In the genomic region with DNA sequence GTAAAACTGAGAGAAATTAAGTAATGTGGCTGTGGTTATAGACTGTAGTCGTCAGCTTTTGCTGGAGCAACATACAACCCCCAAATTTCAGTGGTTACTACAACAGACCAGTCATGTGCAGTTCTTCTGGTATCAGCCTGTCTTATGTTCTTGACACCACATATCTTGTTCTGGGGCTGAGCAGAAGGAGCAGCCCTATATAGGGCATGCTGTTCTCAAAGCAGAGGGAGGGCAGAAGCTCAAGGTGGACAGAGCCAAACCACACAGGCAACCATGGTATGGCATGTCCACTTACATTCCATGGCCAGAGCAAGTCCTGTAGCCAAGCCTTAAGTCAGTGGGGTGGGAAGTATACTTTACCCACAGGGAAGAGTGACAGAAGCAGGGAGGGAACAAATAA, we compare ENCODE assay signal across 15 cellular contexts. TPM values are rescaled to one million over a fixed set of nuclear protein-coding genes. Genes with fewer than 3 reads are reported as not detected.
DNase-seq lines count a peak whose midpoint lies in the region; ATAC-seq, FAIRE-seq and TF ChIP-seq lines count a peak whose summit lies in the region.
"Had no signal": no experiment of that assay in that cellular context is flagged by ENCODE, and none has a peak within 500 bp of the region (broad histone marks: within the 10 kb centered on the region; RNA-seq: fewer than 3 reads in every experiment).

No MANE protein-coding gene starts in this region.

- H3K4me1 Mint-ChIP-seq in T-helper 2 cell treated with Interferon-gamma antibody and Interleukin-4, amounts not matched to agents 5 μg/mL and 100 μg/mL, for 36 hours (ENCODE audit: low read depth): peaks cover 24% of the 10 kb centered on the region
- peaks cover 13% of the 10 kb centered on the region for H3K4me1 Mint-ChIP-seq in astrocyte (ENCODE audit: low read depth, unreplicated experiment)

- H3K79me2 ChIP-seq in astrocyte (ENCODE audit: insufficient read depth, low read length) (peaks cover 90% of the 10 kb centered on the region), hepatocyte (peaks cover 90% of the 10 kb centered on the region)

- WGBS in hepatocyte (ENCODE audit: low lambda C conversion rate, missing lambda C conversion rate): 96% methylated on average over 1 of the region's 1 CpG

- H3K4me2 ChIP-seq in astrocyte (ENCODE audit: low read length): no peak overlapping the region
- no peak overlapping the region for H3K4me2 ChIP-seq in hepatocyte

- no peaks in the 10 kb centered on the region for H3K27me3 Mint-ChIP-seq in T-helper 2 cell treated with Interferon-gamma antibody and Interleukin-4, amounts not matched to agents 5 μg/mL and 100 μg/mL, for 36 hours (ENCODE audit: low read depth)
- H3K27me3 Mint-ChIP-seq in astrocyte (ENCODE audit: low read depth, unreplicated experiment): no peaks in the 10 kb centered on the region
- H3K27me3 Mint-ChIP-seq: activated CD4-positive, alpha-beta T cell treated with anti-CD3 and anti-CD28 coated beads, Interleukin-2, amount 10 ng/mL, durations not matched to agents 7 days and 5 days; IgD-negative memory B cell had no signal

- TF ChIP-seq CTCF in astrocyte (IDR thresholded peaks at IDR 0.05; ENCODE audit: insufficient read depth, low read depth, low read length) (no peak), left ventricle myocardium inferior (IDR thresholded peaks at IDR 0.05; ENCODE audit: borderline replicate concordance) (no peak), hepatocyte (IDR thresholded peaks at IDR 0.05; ENCODE audit: poor library complexity) (no peak)

- no peak for DNase-seq in T-helper 2 cell treated with Interferon-gamma antibody and Interleukin-4, amounts not matched to agents 5 μg/mL and 100 μg/mL, for 36 hours (ENCODE audit: low spot score)
- DNase-seq in T-helper 2 cell (no peak), astrocyte (ENCODE audit: low read depth) (peak; percentile 27), left ventricle myocardium inferior (peak; percentile 31), sciatic nerve (ENCODE audit: low spot score) (no peak), hepatocyte (ENCODE audit: low spot score) (no peak), NCI-H510A (lab: John Stamatoyannopoulos, UW) (no peak), SHP77 treated with DMSO at 0.1 percent for 48 hours (lab: John Stamatoyannopoulos, UW) (no peak)
- DNase-seq: 8988T; activated CD4-positive, alpha-beta T cell treated with anti-CD3 and anti-CD28 coated beads, Interleukin-2, amount 10 ng/mL, durations not matched to agents 7 days and 5 days; anterior cingulate cortex; DMS79 treated with DMSO at 0.1 percent for 48 hours; right lobe of liver; stimulated activated CD4-positive, alpha-beta T cell treated with anti-CD3 and anti-CD28 coated beads, Interleukin-4, amount 100 ng/mL, for 4 hours had no signal

- H3K36me3 ChIP-seq in astrocyte (ENCODE audit: insufficient read depth, low read length) (peaks cover 51% of the 10 kb centered on the region), left ventricle myocardium inferior (peaks cover 65% of the 10 kb centered on the region), hepatocyte (replicated peaks; ENCODE audit: insufficient read depth, low read depth) (no peaks in the 10 kb centered on the region)

- peaks cover 63% of the 10 kb centered on the region for H3K36me3 Mint-ChIP-seq in T-helper 2 cell treated with Interferon-gamma antibody and Interleukin-4, amounts not matched to agents 5 μg/mL and 100 μg/mL, for 36 hours (ENCODE audit: low read depth)
- H3K36me3 Mint-ChIP-seq in astrocyte (ENCODE audit: low read depth, unreplicated experiment): peaks cover 29% of the 10 kb centered on the region

- peak overlapping the region; percentile 39 for H3K27ac Mint-ChIP-seq in T-helper 2 cell treated with Interferon-gamma antibody and Interleukin-4, amounts not matched to agents 5 μg/mL and 100 μg/mL, for 36 hours
- no peak overlapping the region for H3K27ac Mint-ChIP-seq in astrocyte (ENCODE audit: unreplicated experiment)
- H3K27ac Mint-ChIP-seq: activated CD4-positive, alpha-beta T cell treated with anti-CD3 and anti-CD28 coated beads, Interleukin-2, amount 10 ng/mL, durations not matched to agents 7 days and 5 days had no signal

- H3K4me1 ChIP-seq in astrocyte (ENCODE audit: insufficient read depth, low read length): peaks cover 5% of the 10 kb centered on the region
- peaks cover 99% of the 10 kb centered on the region for H3K4me1 ChIP-seq in left ventricle myocardium inferior
- peaks cover 1% of the 10 kb centered on the region for H3K4me1 ChIP-seq in hepatocyte (ENCODE audit: insufficient read depth)

- no peaks in the 10 kb centered on the region for H3K9me3 Mint-ChIP-seq in T-helper 2 cell treated with Interferon-gamma antibody and Interleukin-4, amounts not matched to agents 5 μg/mL and 100 μg/mL, for 36 hours
- H3K9me3 Mint-ChIP-seq in astrocyte (ENCODE audit: unreplicated experiment): no peaks in the 10 kb centered on the region
- H3K9me3 Mint-ChIP-seq: IgD-negative memory B cell had no signal

- no peak for FAIRE-seq in astrocyte (lab: Jason Lieb, UNC)

- H3K9ac ChIP-seq in astrocyte (ENCODE audit: low read length): no peak overlapping the region

- intact Hi-C loops in left ventricle myocardium inferior (cut with micrococcal nuclease) (no loop called here), sciatic nerve (cut with DNase I) (no loop called here)

- H3K27me3 ChIP-seq in astrocyte (ENCODE audit: insufficient read depth, low read length): no peaks in the 10 kb centered on the region
- no peaks in the 10 kb centered on the region for H3K27me3 ChIP-seq in left ventricle myocardium inferior (ENCODE audit: low read depth)
- no peaks in the 10 kb centered on the region for H3K27me3 ChIP-seq in hepatocyte
- H3K27me3 ChIP-seq: right lobe of liver had no signal

- H4K20me1 ChIP-seq in astrocyte (ENCODE audit: insufficient read depth, low read length): peaks cover 78% of the 10 kb centered on the region
- H4K20me1 ChIP-seq in hepatocyte (ENCODE audit: insufficient read depth, poor library complexity, severe bottlenecking): peaks cover 71% of the 10 kb centered on the region

- H3K9me3 ChIP-seq in astrocyte (ENCODE audit: insufficient read depth, low read depth, low read length) (no peaks in the 10 kb centered on the region), left ventricle myocardium inferior (replicated peaks) (no peaks in the 10 kb centered on the region), hepatocyte (ENCODE audit: low read depth) (no peaks in the 10 kb centered on the region)
- H3K9me3 ChIP-seq: right lobe of liver had no signal

- no peak overlapping the region for H3K4me3 Mint-ChIP-seq in T-helper 2 cell treated with Interferon-gamma antibody and Interleukin-4, amounts not matched to agents 5 μg/mL and 100 μg/mL, for 36 hours
- no peak overlapping the region for H3K4me3 Mint-ChIP-seq in astrocyte (ENCODE audit: unreplicated experiment)
- H3K4me3 Mint-ChIP-seq: activated CD4-positive, alpha-beta T cell treated with anti-CD3 and anti-CD28 coated beads, Interleukin-2, amount 10 ng/mL, durations not matched to agents 7 days and 5 days had no signal

- ATAC-seq in sciatic nerve: peak; percentile 13

- H3K27ac ChIP-seq in astrocyte (ENCODE audit: low read depth, low read length): no peak overlapping the region
- peak overlapping the region; percentile 97 for H3K27ac ChIP-seq in left ventricle myocardium inferior (replicated peaks)
- H3K27ac ChIP-seq in hepatocyte: no peak overlapping the region
- H3K27ac ChIP-seq: right lobe of liver had no signal

- no peaks in the 10 kb centered on the region for H3K9me2 ChIP-seq in hepatocyte (replicated peaks; ENCODE audit: insufficient read depth)

- H3K4me3 ChIP-seq in astrocyte (ENCODE audit: insufficient read depth, low read depth, low read length) (no peak overlapping the region), left ventricle myocardium inferior (peak overlapping the region; percentile 34), hepatocyte (no peak overlapping the region)
- H3K4me3 ChIP-seq: right lobe of liver had no signal

- no peak overlapping the region for H2AFZ ChIP-seq in astrocyte (ENCODE audit: low read depth, low read length)
- H2AFZ ChIP-seq in hepatocyte: no peak overlapping the region

RNA-seq across cellular contexts. Expression of a gene that starts 7.7 kb away (rescaled TPM):
- 235 and 254 TPM in 2 replicates for total RNA-seq in astrocyte
- total RNA-seq in left ventricle myocardium inferior: 733 TPM
- total RNA-seq in sciatic nerve: 320 TPM
- 253 and 270 TPM in 2 replicates for total RNA-seq in hepatocyte
- polyA plus RNA-seq in hepatocyte: 182 TPM in 2 replicates

Comparison
In these comparisons a context has a peak if more than half of its experiments do, and no peak if none do; other contexts are left out.
1. DNase-seq: peak in astrocyte (single experiment) and left ventricle myocardium inferior (single experiment); none in T-helper 2 cell treated with Interferon-gamma antibody and Interleukin-4, amounts not matched to agents 5 μg/mL and 100 μg/mL, for 36 hours (single experiment), T-helper 2 cell (0 of 5), sciatic nerve (single experiment), hepatocyte (single experiment), NCI-H510A (single experiment) and SHP77 treated with DMSO at 0.1 percent for 48 hours (single experiment).